Comparison of ENCODE assay signal across 8 cellular contexts in genomic region chr7:142908921-142909870, GRCh38. TPM values are rescaled to one million over a fixed set of nuclear protein-coding genes. Genes with fewer than 3 reads are reported as not detected.
DNase-seq lines count a peak whose midpoint lies in the region; ATAC-seq and TF ChIP-seq lines count a peak whose summit lies in the region.
"Had no signal": no experiment of that assay in that cellular context is flagged by ENCODE, and none has a peak within 500 bp of the region (broad histone marks: within the 10 kb centered on the region; RNA-seq: fewer than 3 reads in every experiment).

No MANE protein-coding gene starts in this region.

- DNase-seq in cardiac muscle cell (ENCODE audit: low read depth in 1 of 2, low spot score in 1 of 2) (peak; percentile 10 to 14), right cardiac atrium (no peak), erythroblast (lab: John Stamatoyannopoulos, UW) (peak; percentile 33 to 44)
- no peak for DNase-seq in activated CD4-positive, CD25-positive, alpha-beta regulatory T cell (lab: John Stamatoyannopoulos, UW)

- H3K27me3 ChIP-seq in cardiac muscle cell = no peaks in the 10 kb centered on the region
- peaks cover under 1% of the 10 kb centered on the region for H3K27me3 ChIP-seq in right cardiac atrium (ENCODE audit: control insufficient read depth, insufficient read depth)
- H3K27me3 ChIP-seq: SJSA1, suprapubic skin had no signal

- H3K36me3 ChIP-seq in cardiac muscle cell = no peaks in the 10 kb centered on the region
- H3K36me3 ChIP-seq: SJSA1, suprapubic skin had no signal

- peak; percentile 14 for TF ChIP-seq CTCF in cardiac muscle cell (IDR thresholded peaks at IDR 0.05; ENCODE audit: low read depth, low read length)

- intact Hi-C loops in right cardiac atrium (cut with DNase I) = no loop called here

- 60% methylated on average over 21 of the region's 21 CpGs for whole genome bisulfite sequencing in right cardiac atrium

- H3K9me3 ChIP-seq in cardiac muscle cell (ENCODE audit: low read depth) (no peaks in the 10 kb centered on the region), right cardiac atrium (ENCODE audit: control insufficient read depth, low read length) (no peaks in the 10 kb centered on the region)
- H3K9me3 ChIP-seq: SJSA1, suprapubic skin had no signal

- H3K4me3 ChIP-seq in cardiac muscle cell = no peak overlapping the region
- no peak overlapping the region for H3K4me3 ChIP-seq in right cardiac atrium (ENCODE audit: low read length)
- H3K4me3 ChIP-seq: SJSA1, suprapubic skin had no signal

- H3K27ac ChIP-seq in cardiac muscle cell (no peak overlapping the region), right cardiac atrium (ENCODE audit: low read length) (no peak overlapping the region)
- H3K27ac ChIP-seq: SJSA1, suprapubic skin had no signal

- no peak for TF ChIP-seq POLR2A in erythroblast (IDR thresholded peaks at IDR 0.05; ENCODE audit: low read length)

- no peak for ATAC-seq in right cardiac atrium
- ATAC-seq in GM18498 (IDR thresholded peaks at IDR 0.05; ENCODE audit: unreplicated experiment) = no peak
- ATAC-seq in HG02610 (IDR thresholded peaks at IDR 0.05; ENCODE audit: unreplicated experiment) = no peak

- no peaks in the 10 kb centered on the region for H3K4me1 ChIP-seq in cardiac muscle cell (ENCODE audit: low read depth)
- no peaks in the 10 kb centered on the region for H3K4me1 ChIP-seq in right cardiac atrium (ENCODE audit: control insufficient read depth, insufficient read depth, low read length)
- H3K4me1 ChIP-seq: SJSA1 had no signal

RNA-seq across cellular contexts. Expression of gene TRPV6, which starts 23.7 kb away (rescaled TPM):
- total RNA-seq in cardiac muscle cell = 0.11 and 1.9 TPM in 2 replicates
- not detected in 2 replicates for polyA plus RNA-seq in cardiac muscle cell
- total RNA-seq in right cardiac atrium = not detected
- polyA plus RNA-seq in right cardiac atrium = not detected
- total RNA-seq: SJSA1 had no signal

RNA-seq across cellular contexts. Expression of gene TRPV5, which starts 24.4 kb away (rescaled TPM):
- total RNA-seq in cardiac muscle cell (not detected in 2 replicates), right cardiac atrium (not detected)
- polyA plus RNA-seq in cardiac muscle cell (0.09 TPM in 1 of 2 replicates, not detected in the other), right cardiac atrium (not detected)
- total RNA-seq: SJSA1, suprapubic skin had no signal

RNA-seq across cellular contexts. Expression of gene LLCFC1, which starts 30.1 kb away (rescaled TPM):
- total RNA-seq in cardiac muscle cell = not detected in 2 replicates
- polyA plus RNA-seq in cardiac muscle cell = 0.47 TPM in 1 of 2 replicates, not detected in the other
- total RNA-seq in right cardiac atrium = not detected
- polyA plus RNA-seq in right cardiac atrium = not detected
- total RNA-seq: SJSA1, suprapubic skin had no signal

RNA-seq across cellular contexts. Expression of gene KEL, which starts 53.0 kb away (rescaled TPM):
- 6.3 and 9.3 TPM in 2 replicates for total RNA-seq in cardiac muscle cell
- polyA plus RNA-seq in cardiac muscle cell = 12.6 and 15.5 TPM in 2 replicates
- total RNA-seq in right cardiac atrium = 1 to 10 TPM in 1 of 4 donors, under 1 TPM in 2, not detected in 1; 0.25 to 1.6 (median 0.60) TPM
- polyA plus RNA-seq in right cardiac atrium = 0.29 TPM

RNA-seq across cellular contexts. Expression of gene EPHB6, which starts 54.3 kb away (rescaled TPM):
- total RNA-seq in cardiac muscle cell (11.2 and 27.7 TPM in 2 replicates), right cardiac atrium (10 to 100 TPM in 1 of 4 donors, 1 to 10 TPM in 3; 3.8 to 11.3 (median 6.7) TPM)
- polyA plus RNA-seq in cardiac muscle cell (15.7 and 25.4 TPM in 2 replicates), right cardiac atrium (6.9 TPM)

Comparison
In these comparisons a context has a peak if more than half of its experiments do, and no peak if none do; other contexts are left out.
1. DNase-seq: peak in cardiac muscle cell (2 of 2) and erythroblast (2 of 2); none in right cardiac atrium (0 of 3) and activated CD4-positive, CD25-positive, alpha-beta regulatory T cell (0 of 4).